8 cellular contexts compared by ENCODE assay signal in genomic region chr9:124259273-124260078, GRCh38. TPM values are rescaled to one million over a fixed set of nuclear protein-coding genes. Genes with fewer than 3 reads are reported as not detected.
DNase-seq lines count a peak whose midpoint lies in the region; ATAC-seq and TF ChIP-seq lines count a peak whose summit lies in the region.

No MANE protein-coding gene starts in this region.

- H3K27me3 ChIP-seq in BLaER1 treated with 17β-estradiol and CSF1 and Interleukin-3, amounts not matched to agents 10 nM and 100 nM: peaks cover 0 to 6% (median 0%) of the 10 kb centered on the region in 11 experiments; a peak in 1 of 22 replicates
- H3K27me3 ChIP-seq in cardiac muscle cell: no peaks in the 10 kb centered on the region

- H3K4me1 Mint-ChIP-seq in activated CD8-positive, alpha-beta T cell treated with anti-CD3 and anti-CD28 coated beads for 36 hours (ENCODE audit: low read depth): peaks cover 44% of the 10 kb centered on the region
- H3K4me1 Mint-ChIP-seq in progenitor cell of endocrine pancreas (ENCODE audit: low read depth): peaks cover 27% of the 10 kb centered on the region

- H3K36me3 Mint-ChIP-seq in activated CD8-positive, alpha-beta T cell treated with anti-CD3 and anti-CD28 coated beads for 36 hours (ENCODE audit: low read depth): peaks cover 6% of the 10 kb centered on the region
- no peaks in the 10 kb centered on the region for H3K36me3 Mint-ChIP-seq in progenitor cell of endocrine pancreas (ENCODE audit: insufficient read depth)

- H3K36me3 ChIP-seq in BLaER1 treated with 17β-estradiol and CSF1 and Interleukin-3, amounts not matched to agents 10 nM and 100 nM: peaks cover 0 to 23% (median 16%) of the 10 kb centered on the region in 11 experiments; a peak in 19 of 22 replicates
- H3K36me3 ChIP-seq in cardiac muscle cell: no peaks in the 10 kb centered on the region

- H3K9me3 Mint-ChIP-seq in activated CD8-positive, alpha-beta T cell treated with anti-CD3 and anti-CD28 coated beads for 36 hours: no peaks in the 10 kb centered on the region
- no peaks in the 10 kb centered on the region for H3K9me3 Mint-ChIP-seq in progenitor cell of endocrine pancreas (ENCODE audit: low read depth)

- peak overlapping the region; percentile 90 to 99 (median 94) for H3K4me2 ChIP-seq in BLaER1 treated with 17β-estradiol and CSF1 and Interleukin-3, amounts not matched to agents 10 nM and 100 nM

- peaks cover 73 to 90% (median 87%) of the 10 kb centered on the region in 10 experiments for H3K4me1 ChIP-seq in BLaER1 treated with 17β-estradiol and CSF1 and Interleukin-3, amounts not matched to agents 10 nM and 100 nM
- H3K4me1 ChIP-seq in cardiac muscle cell (ENCODE audit: low read depth): peaks cover 9% of the 10 kb centered on the region

- no peaks in the 10 kb centered on the region for H3K9me3 ChIP-seq in BLaER1 treated with 17β-estradiol and CSF1 and Interleukin-3, amounts not matched to agents 10 nM and 100 nM (replicated peaks in 1 of 11)
- H3K9me3 ChIP-seq in cardiac muscle cell (ENCODE audit: low read depth): no peaks in the 10 kb centered on the region

- no peak for ATAC-seq in activated CD8-positive, alpha-beta T cell treated with anti-CD3 and anti-CD28 coated beads for 36 hours
- ATAC-seq in HG02981 (IDR thresholded peaks at IDR 0.05; ENCODE audit: unreplicated experiment): no peak

- H3K4me3 ChIP-seq in BLaER1 treated with 17β-estradiol and CSF1 and Interleukin-3, amounts not matched to agents 10 nM and 100 nM: peak overlapping the region; percentile 66 to 94 (median 88)
- peak overlapping the region; percentile 94 for H3K4me3 ChIP-seq in cardiac muscle cell

- peak overlapping the region; percentile 80 to 93 (median 88) for H3K9ac ChIP-seq in BLaER1 treated with 17β-estradiol and CSF1 and Interleukin-3, amounts not matched to agents 10 nM and 100 nM

- H4K20me1 ChIP-seq in BLaER1 treated with 17β-estradiol and CSF1 and Interleukin-3, amounts not matched to agents 10 nM and 100 nM: peaks cover 30 to 49% (median 43%) of the 10 kb centered on the region in 11 experiments; a peak in 19 of 22 replicates

- peak overlapping the region; percentile 85 for H3K4me3 Mint-ChIP-seq in activated CD8-positive, alpha-beta T cell treated with anti-CD3 and anti-CD28 coated beads for 36 hours
- H3K4me3 Mint-ChIP-seq in progenitor cell of endocrine pancreas (ENCODE audit: low read depth): peak overlapping the region; percentile 94

- TF ChIP-seq CTCF in activated CD8-positive, alpha-beta T cell treated with anti-CD3 and anti-CD28 coated beads for 36 hours (IDR thresholded peaks at IDR 0.05): no peak
- TF ChIP-seq CTCF in cardiac muscle cell (IDR thresholded peaks at IDR 0.05; ENCODE audit: low read depth, low read length): no peak
- TF ChIP-seq CTCF in progenitor cell of endocrine pancreas (IDR thresholded peaks at IDR 0.05; ENCODE audit: unreplicated experiment): no peak

- no peak overlapping the region for H3K27ac Mint-ChIP-seq in activated CD8-positive, alpha-beta T cell treated with anti-CD3 and anti-CD28 coated beads for 36 hours
- peak overlapping the region; percentile 98 for H3K27ac Mint-ChIP-seq in progenitor cell of endocrine pancreas

- H3K27me3 Mint-ChIP-seq in activated CD8-positive, alpha-beta T cell treated with anti-CD3 and anti-CD28 coated beads for 36 hours: peaks cover 41% of the 10 kb centered on the region
- H3K27me3 Mint-ChIP-seq in progenitor cell of endocrine pancreas: peaks cover 3% of the 10 kb centered on the region

- POLR2A ChIA-PET in activated CD8-positive, alpha-beta T cell treated with anti-CD3 and anti-CD28 coated beads for 36 hours (lab: Charles Lee): interaction anchor here (0.8 kb wide), 1 partner anchor 63 kb away, joined by 3 read pairs; no protein-coding TSS in a partner anchor

- peak overlapping the region; percentile 65 to 90 (median 86); a peak in 21 of 22 replicates for H3K27ac ChIP-seq in BLaER1 treated with 17β-estradiol and CSF1 and Interleukin-3, amounts not matched to agents 10 nM and 100 nM
- H3K27ac ChIP-seq in cardiac muscle cell: no peak overlapping the region

- DNase-seq in HT-29 (ENCODE audit: low spot score) (peak; percentile 73), cardiac muscle cell (ENCODE audit: low read depth in 1 of 2, low spot score in 1 of 2) (peak in 1 of 2 donors; percentile 90), progenitor cell of endocrine pancreas (ENCODE audit: low spot score, unreplicated experiment) (no peak)
- no peak for DNase-seq in activated CD8-positive, alpha-beta T cell treated with anti-CD3 and anti-CD28 coated beads for 36 hours
- no peak for DNase-seq in stimulated activated CD4-positive, alpha-beta T cell treated with anti-CD3 and anti-CD28 coated beads, Interleukin-4, amount 100 ng/mL, for 4 hours
- no peak for DNase-seq in activated CD4-positive, CD25-positive, alpha-beta regulatory T cell (lab: John Stamatoyannopoulos, UW)

- CTCF ChIA-PET in activated CD8-positive, alpha-beta T cell treated with anti-CD3 and anti-CD28 coated beads for 36 hours (lab: Charles Lee): interaction anchor here (1.0 kb wide), 1 partner anchor 133 kb away, joined by 4 read pairs; no protein-coding TSS in a partner anchor

- intact Hi-C loops in activated CD8-positive, alpha-beta T cell treated with anti-CD3 and anti-CD28 coated beads for 36 hours (cut with micrococcal nuclease): no loop called here

RNA-seq across cellular contexts. Expression of gene NEK6, which starts 1.7 kb away (rescaled TPM):
- 17.0 and 22.1 TPM in 2 replicates for total RNA-seq in HT-29 (2014; rRNA removed; shearing (Covaris generic))
- 10 to 100 TPM; 20.2 to 21.8 TPM for total RNA-seq in activated CD8-positive, alpha-beta T cell treated with anti-CD3 and anti-CD28 coated beads for 36 hours
- total RNA-seq in cardiac muscle cell: 13.8 and 27.0 TPM in 2 replicates
- polyA plus RNA-seq in cardiac muscle cell: 14.3 and 33.7 TPM in 2 replicates
- total RNA-seq in progenitor cell of endocrine pancreas: 23.9 and 24.4 TPM in 2 replicates
